2 cellular contexts compared by ENCODE assay signal in genomic region chr15:57146394-57147140, GRCh38.
TF ChIP-seq lines count a peak whose summit lies in the region.

No MANE protein-coding gene starts in this region.

TF ChIP-seq in HCT116, 20 proteins besides CTCF, POLR2A, EP300 and RAD21 (continued from another document):
- no peak for TF ChIP-seq TCF7L2 (IDR thresholded peaks at IDR 0.05; ENCODE audit: borderline replicate concordance, extremely low read depth, insufficient read depth, insufficient read length)
- no peak for TF ChIP-seq SRF (IDR thresholded peaks at IDR 0.05; ENCODE audit: low read depth)
- TF ChIP-seq CEBPB (IDR thresholded peaks at IDR 0.05; ENCODE audit: low read depth): no peak
- TF ChIP-seq, protein P1, sequence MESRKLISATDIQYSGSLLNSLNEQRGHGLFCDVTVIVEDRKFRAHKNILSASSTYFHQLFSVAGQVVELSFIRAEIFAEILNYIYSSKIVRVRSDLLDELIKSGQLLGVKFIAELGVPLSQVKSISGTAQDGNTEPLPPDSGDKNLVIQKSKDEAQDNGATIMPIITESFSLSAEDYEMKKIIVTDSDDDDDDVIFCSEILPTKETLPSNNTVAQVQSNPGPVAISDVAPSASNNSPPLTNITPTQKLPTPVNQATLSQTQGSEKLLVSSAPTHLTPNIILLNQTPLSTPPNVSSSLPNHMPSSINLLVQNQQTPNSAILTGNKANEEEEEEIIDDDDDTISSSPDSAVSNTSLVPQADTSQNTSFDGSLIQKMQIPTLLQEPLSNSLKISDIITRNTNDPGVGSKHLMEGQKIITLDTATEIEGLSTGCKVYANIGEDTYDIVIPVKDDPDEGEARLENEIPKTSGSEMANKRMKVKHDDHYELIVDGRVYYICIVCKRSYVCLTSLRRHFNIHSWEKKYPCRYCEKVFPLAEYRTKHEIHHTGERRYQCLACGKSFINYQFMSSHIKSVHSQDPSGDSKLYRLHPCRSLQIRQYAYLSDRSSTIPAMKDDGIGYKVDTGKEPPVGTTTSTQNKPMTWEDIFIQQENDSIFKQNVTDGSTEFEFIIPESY (IDR thresholded peaks at IDR 0.05; ENCODE audit: extremely low read depth, insufficient replicate concordance, low read length): no peak
- TF ChIP-seq SP1 (IDR thresholded peaks at IDR 0.05; ENCODE audit: low read depth): no peak
- TF ChIP-seq, protein P2, sequence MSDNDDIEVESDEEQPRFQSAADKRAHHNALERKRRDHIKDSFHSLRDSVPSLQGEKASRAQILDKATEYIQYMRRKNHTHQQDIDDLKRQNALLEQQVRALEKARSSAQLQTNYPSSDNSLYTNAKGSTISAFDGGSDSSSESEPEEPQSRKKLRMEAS (IDR thresholded peaks at IDR 0.05): no peak
TF ChIP-seq in HCT116: peak in this region for 0.

TF ChIP-seq in HepG2, 621 proteins besides CTCF, POLR2A, EP300 and RAD21 (continued from another document):
- no peak for TF ChIP-seq ZNF407 (CRISPR knock-in tag; IDR thresholded peaks at IDR 0.05; ENCODE audit: not compliant biosample characterization)
